Comparison of ENCODE assay signal across 8 cellular contexts in genomic region chr17:4364622-4365041, GRCh38. TPM values are rescaled to one million over a fixed set of nuclear protein-coding genes. Genes with fewer than 3 reads are reported as not detected.
DNase-seq lines count a peak whose midpoint lies in the region; ATAC-seq, FAIRE-seq and TF ChIP-seq lines count a peak whose summit lies in the region.

No MANE protein-coding gene starts in this region.

- SMC1A ChIA-PET in GM12878 (lab: Charles Lee; ENCODE audit: uncharacterized antibody, unreplicated experiment), result interaction anchor here (1.4 kb wide), 1 partner anchor 31 kb away, joined by 5 read pairs; no protein-coding TSS in a partner anchor

- H3K27me3 ChIP-seq in GM12878 (replicated peaks in 1 of 2; ENCODE audit: control insufficient read depth in 2 of 2, insufficient read depth in 2 of 2, low read length in 1 of 2), result no peaks in the 10 kb centered on the region
- no peaks in the 10 kb centered on the region for H3K27me3 ChIP-seq in lower lobe of right lung (ENCODE audit: low read depth)

- H3K4me3 ChIP-seq in GM12878 (peak overlapping the region; percentile 66), lower lobe of right lung (peak overlapping the region; percentile 99)

- H3K4me1 Mint-ChIP-seq in activated T-cell treated with anti-CD3 and anti-CD28 coated beads, Interleukin-2, amount 50 U/mL, for 72 hours (ENCODE audit: low read depth), result peaks cover 52% of the 10 kb centered on the region
- peaks cover 29% of the 10 kb centered on the region for H3K4me1 Mint-ChIP-seq in type B pancreatic cell (ENCODE audit: unreplicated experiment)

- no peak for TF ChIP-seq POLR2A in GM12878 (IDR thresholded peaks at IDR 0.05; ENCODE audit: low read depth, low read length)

- POLR2A ChIA-PET in GM12878 (lab: Charles Lee), result interaction anchor here (1.5 kb wide), 1 partner anchor 11 kb away, joined by 4 read pairs; no protein-coding TSS in a partner anchor

- no peak for ATAC-seq in activated T-cell treated with anti-CD3 and anti-CD28 coated beads, Interleukin-2, amount 50 U/mL, for 72 hours (replicated peaks in 1 of 2)
- ATAC-seq in GM12878 (no peak), lower lobe of right lung (no peak), HG02938 (IDR thresholded peaks at IDR 0.05; ENCODE audit: unreplicated experiment) (no peak), GM21723 (IDR thresholded peaks at IDR 0.05; ENCODE audit: unreplicated experiment) (no peak)

- peaks cover 65% of the 10 kb centered on the region for H3K79me2 ChIP-seq in GM12878 (ENCODE audit: control insufficient read depth, insufficient read depth, low read length)

- no peaks in the 10 kb centered on the region for H3K9me3 Mint-ChIP-seq in activated T-cell treated with anti-CD3 and anti-CD28 coated beads, Interleukin-2, amount 50 U/mL, for 72 hours
- H3K9me3 Mint-ChIP-seq in type B pancreatic cell, result no peaks in the 10 kb centered on the region

- in situ Hi-C loops in GM12878 (cut with MboI), result no loop called here

- no peak for TF ChIP-seq RAD21 in GM12878 (IDR thresholded peaks at IDR 0.05; ENCODE audit: insufficient read depth, low read depth, low read length)

- BruUV-seq in GM12878 (replicated peaks; lab: Mats Ljungman, UMichigan), result TSS peak; percentile 58

- peak overlapping the region; percentile 90 for H3K27ac Mint-ChIP-seq in activated T-cell treated with anti-CD3 and anti-CD28 coated beads, Interleukin-2, amount 50 U/mL, for 72 hours
- H3K27ac Mint-ChIP-seq in type B pancreatic cell, result peak overlapping the region; percentile 95

- H3K4me2 ChIP-seq in GM12878 (ENCODE audit: control insufficient read depth, insufficient read depth), result peak overlapping the region; percentile 88

- no peak for FAIRE-seq in GM12878 (lab: Jason Lieb, UNC)

- peak overlapping the region; percentile 91 for H3K9ac ChIP-seq in GM12878 (ENCODE audit: control insufficient read depth, insufficient read depth, low read length)

- intact Hi-C loops in GM12878 (cut with micrococcal nuclease; ENCODE audit: unreplicated experiment) (loop anchor here (2.0 kb wide), 1 partner anchor 48 kb away; no protein-coding TSS in a partner anchor), lower lobe of right lung (cut with DNase I) (no loop called here)

- H3K36me3 ChIP-seq in GM12878 (ENCODE audit: control insufficient read depth in 2 of 2, insufficient read depth in 2 of 2, low read length in 1 of 2), result no peaks in the 10 kb centered on the region; a peak in 2 of 4 replicates
- H3K36me3 ChIP-seq in lower lobe of right lung, result peaks cover 6% of the 10 kb centered on the region

- CTCF ChIA-PET in GM12878 (lab: Yijun Ruan, JAX), result interaction anchor here (1.6 to 3.5 kb wide), 2 partner anchors 32 to 149 kb away, joined by 4 to 15 read pairs; no protein-coding TSS in a partner anchor

- WGBS in GM12878 (ENCODE audit: insufficient coverage, insufficient replicate concordance, low lambda C conversion rate, missing lambda C conversion rate), result 6% methylated on average over 12 of the region's 18 CpGs

- H4K20me1 ChIP-seq in GM12878 (ENCODE audit: control insufficient read depth, insufficient read depth), result no peaks in the 10 kb centered on the region; the same call in 1 of the 2 replicates

- peaks cover 4 to 11% of the 10 kb centered on the region in 2 donors for H3K36me3 Mint-ChIP-seq in activated T-cell treated with anti-CD3 and anti-CD28 coated beads, Interleukin-2, amount 50 U/mL, for 72 hours (ENCODE audit: insufficient read depth in 2 of 2)
- peaks cover 21% of the 10 kb centered on the region for H3K36me3 Mint-ChIP-seq in type B pancreatic cell

- peak overlapping the region; percentile 93 to 96 for H3K4me3 Mint-ChIP-seq in activated T-cell treated with anti-CD3 and anti-CD28 coated beads, Interleukin-2, amount 50 U/mL, for 72 hours
- peak overlapping the region; percentile 97 for H3K4me3 Mint-ChIP-seq in type B pancreatic cell

- H2AFZ ChIP-seq in GM12878 (ENCODE audit: control insufficient read depth, low read depth, low read length), result no peak overlapping the region

- H3K27ac ChIP-seq in GM12878 (ENCODE audit: control insufficient read depth, insufficient read depth) (peak overlapping the region; percentile 88), lower lobe of right lung (peak overlapping the region; percentile 97)

- no peak for DNase-seq in activated T-cell treated with anti-CD3 and anti-CD28 coated beads, Interleukin-2, amount 50 U/mL, for 72 hours
- no peak for DNase-seq in activated T-cell treated with anti-CD3 and anti-CD28 coated beads for 4 hours
- DNase-seq in GM12878 (ENCODE audit: low read depth, low spot score), result no peak
- no peak for DNase-seq in lower lobe of right lung
- DNase-seq in type B pancreatic cell (ENCODE audit: extremely low spot score, unreplicated experiment), result no peak
- no peak for DNase-seq in putamen (ENCODE audit: low spot score)

- H3K4me1 ChIP-seq in GM12878 (ENCODE audit: control insufficient read depth, insufficient read depth, low read length) (peaks cover 15% of the 10 kb centered on the region), lower lobe of right lung (peaks cover 20% of the 10 kb centered on the region)

- H3K27me3 Mint-ChIP-seq in activated T-cell treated with anti-CD3 and anti-CD28 coated beads, Interleukin-2, amount 50 U/mL, for 72 hours (ENCODE audit: low read depth), result no peaks in the 10 kb centered on the region
- H3K27me3 Mint-ChIP-seq in type B pancreatic cell, result no peaks in the 10 kb centered on the region

- TF ChIP-seq CTCF in GM12878 (IDR thresholded peaks at IDR 0.05 in 2 of 3, conservative IDR thresholded peaks at IDR 0.05 in 1 of 3; ENCODE audit: control insufficient read depth in 2 of 3, extremely low read depth in 1 of 3, insufficient read depth in 1 of 3, low read depth in 3 of 3, low read length in 3 of 3) (no peak), lower lobe of right lung (IDR thresholded peaks at IDR 0.05) (no peak), type B pancreatic cell (conservative IDR thresholded peaks at IDR 0.05) (no peak)

- no peak for TF ChIP-seq EP300 in GM12878 (IDR thresholded peaks at IDR 0.05; ENCODE audit: borderline replicate concordance in 1 of 2, control insufficient read depth in 1 of 2, low read depth in 2 of 2, low read length in 2 of 2)

- RAD21 ChIA-PET in GM12878 (lab: Charles Lee; ENCODE audit: unreplicated experiment), result interaction anchor here (1.2 to 1.5 kb wide), 2 partner anchors 11 to 23 kb away, joined by 3 to 5 read pairs; no protein-coding TSS in a partner anchor

- H3K9me3 ChIP-seq in GM12878 (replicated peaks; ENCODE audit: control insufficient read depth, insufficient read depth, low read length) (no peaks in the 10 kb centered on the region), lower lobe of right lung (no peaks in the 10 kb centered on the region)

TF ChIP-seq in GM12878, 131 proteins besides CTCF, POLR2A, EP300 and RAD21 (continues in another document):
- TF ChIP-seq SUPT20H (IDR thresholded peaks at IDR 0.05; ENCODE audit: borderline replicate concordance, control insufficient read depth, low read depth, low read length) (no peak), MLLT1 (IDR thresholded peaks at IDR 0.05) (peak; percentile 97), ZBTB33 (IDR thresholded peaks at IDR 0.05) (peak; percentile 74; the same call in 1 of the 2 replicates)

RNA-seq across cellular contexts. Expression of gene UBE2G1, which starts 1.8 kb away (rescaled TPM):
- total RNA-seq in activated T-cell treated with anti-CD3 and anti-CD28 coated beads, Interleukin-2, amount 50 U/mL, for 72 hours, result 10 to 100 TPM; 64.2 to 64.3 TPM
- total RNA-seq in GM12878 (2013; cell fraction: nucleolus; rRNA removed), result 55.1 and 58.6 TPM in 2 replicates
- total RNA-seq in GM12878 (2014; rRNA removed) (83.7 and 84.4 TPM in 2 replicates), GM12878 (2014; rRNA removed; fragmentation: Illumina TruSeq; extraction: Trizol) (48.0 and 51.9 TPM in 2 replicates), GM12878 (2021) (123 and 131 TPM in 2 replicates), lower lobe of right lung (42.5 TPM), type B pancreatic cell (ENCODE audit: low replicate concordance) (77.7 and 102 TPM in 2 replicates)
- 43.3 TPM for polyA plus RNA-seq in GM12878 (2011; ENCODE audit: low read depth)
- polyA plus RNA-seq in GM12878 (2011; rRNA removed) (95.7 and 128 TPM in 2 replicates), GM12878 (2014; fragmentation: Illumina TruSeq; extraction: Trizol) (69.3 and 85.9 TPM in 2 replicates), GM12878 (2014; fragmentation: Nextera tagmentation; extraction: Ambion mirVana) (10 to 100 TPM; 24.4 to 35.2 TPM), GM12878 (2014; rRNA removed) (70.3 and 74.0 TPM in 2 replicates), GM12878 (2016; fragmentation: Nextera tagmentation; extraction: Ambion mirVana) (100 to 1,000 TPM; 119 to 139 TPM)
- 50.6 and 51.7 TPM in 2 replicates for polyA plus RNA-seq in GM12878 (2011; cell fraction: cytosol; rRNA removed)
- polyA plus RNA-seq in GM12878 (2011; cell fraction: nucleus; rRNA removed), result 30.8 and 36.2 TPM in 2 replicates
- polyA plus RNA-seq in GM12878 (2012), result 63.2 and 89.0 TPM in 2 replicates
- polyA minus RNA-seq in GM12878 (2011; rRNA and poly(A)+ RNA removed), result 43.7 and 60.8 TPM in 2 replicates
- polyA minus RNA-seq in GM12878 (2011; cell fraction: cytosol; rRNA and poly(A)+ RNA removed), result 33.3 and 55.7 TPM in 2 replicates
- 19.8 and 42.3 TPM in 2 replicates for polyA minus RNA-seq in GM12878 (2011; cell fraction: nucleus; rRNA and poly(A)+ RNA removed)
